ENCODE assay signal across 20 cellular contexts in the genomic region with DNA sequence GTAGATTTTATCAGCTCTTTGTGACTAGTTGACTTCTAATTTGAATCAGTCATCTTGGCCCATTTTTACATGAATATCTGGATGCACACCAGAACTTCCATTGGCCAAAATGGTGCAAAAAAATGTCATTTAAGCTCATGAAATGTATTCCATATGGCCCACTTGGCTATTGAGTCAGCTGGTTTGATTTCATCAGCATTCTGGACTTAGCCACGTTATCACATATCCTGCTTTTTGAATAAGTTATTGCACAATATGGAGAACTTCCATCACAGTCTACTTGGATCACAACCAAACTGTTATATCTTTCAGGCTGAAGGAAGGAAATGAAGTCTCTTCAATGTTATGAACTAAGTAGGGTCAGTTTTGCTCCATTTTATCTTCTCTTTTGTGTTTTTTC.
DNase-seq lines count a peak whose midpoint lies in the region; ATAC-seq, FAIRE-seq and TF ChIP-seq lines count a peak whose summit lies in the region.
"Had no signal": no experiment of that assay in that cellular context is flagged by ENCODE, and none has a peak within 500 bp of the region (broad histone marks: within the 10 kb centered on the region; RNA-seq: fewer than 3 reads in every experiment).

No MANE protein-coding gene starts in this region.

- ATAC-seq in Right ventricle myocardium inferior (peak; percentile 93), GM21360 (IDR thresholded peaks at IDR 0.05; ENCODE audit: unreplicated experiment) (no peak), GM19397 (IDR thresholded peaks at IDR 0.05; ENCODE audit: unreplicated experiment) (no peak)

- no peaks in the 10 kb centered on the region for H3K9me3 Mint-ChIP-seq in astrocyte (ENCODE audit: unreplicated experiment)

- no peak for FAIRE-seq in astrocyte (lab: Jason Lieb, UNC)
- FAIRE-seq: A204.1, GM12891 had no signal

- H2AFZ ChIP-seq in astrocyte (ENCODE audit: low read depth, low read length): no peak overlapping the region

- no peaks in the 10 kb centered on the region for H3K27me3 Mint-ChIP-seq in astrocyte (ENCODE audit: low read depth, unreplicated experiment)

- peaks cover 11% of the 10 kb centered on the region for H3K4me1 Mint-ChIP-seq in astrocyte (ENCODE audit: low read depth, unreplicated experiment)

- H3K4me1 ChIP-seq in left ventricle myocardium inferior (no peaks in the 10 kb centered on the region), astrocyte (ENCODE audit: insufficient read depth, low read length) (peaks cover 6% of the 10 kb centered on the region)
- H3K4me1 ChIP-seq: Caco-2, uterus had no signal

- no peak overlapping the region for H3K27ac Mint-ChIP-seq in astrocyte (ENCODE audit: unreplicated experiment)
- H3K27ac Mint-ChIP-seq: T-helper 2 cell treated with Interferon-gamma antibody and Interleukin-4, amounts not matched to agents 5 μg/mL and 100 μg/mL, for 36 hours had no signal

- H3K36me3 Mint-ChIP-seq in astrocyte (ENCODE audit: low read depth, unreplicated experiment): no peaks in the 10 kb centered on the region

- no peaks in the 10 kb centered on the region for H3K9me3 ChIP-seq in left ventricle myocardium inferior (replicated peaks)
- H3K9me3 ChIP-seq in astrocyte (ENCODE audit: insufficient read depth, low read depth, low read length): no peaks in the 10 kb centered on the region
- H3K9me3 ChIP-seq: Caco-2, uterus had no signal

- no peak overlapping the region for H3K4me3 ChIP-seq in left ventricle myocardium inferior
- H3K4me3 ChIP-seq in astrocyte (ENCODE audit: insufficient read depth, low read depth, low read length): no peak overlapping the region
- H3K4me3 ChIP-seq in skeletal muscle cell (ENCODE audit: low read depth, low read length): no peak overlapping the region
- H3K4me3 ChIP-seq: uterus had no signal

- no peak overlapping the region for H3K9ac ChIP-seq in astrocyte (ENCODE audit: low read length)

- H3K79me2 ChIP-seq in astrocyte (ENCODE audit: insufficient read depth, low read length): no peaks in the 10 kb centered on the region

- no peak overlapping the region for H3K4me2 ChIP-seq in astrocyte (ENCODE audit: low read length)

- H3K36me3 ChIP-seq in left ventricle myocardium inferior (no peaks in the 10 kb centered on the region), astrocyte (ENCODE audit: insufficient read depth, low read length) (no peaks in the 10 kb centered on the region)
- H3K36me3 ChIP-seq: uterus had no signal

- intact Hi-C loops in Right ventricle myocardium inferior (cut with DNase I) (no loop called here), left ventricle myocardium inferior (cut with micrococcal nuclease) (no loop called here)

- H4K20me1 ChIP-seq in astrocyte (ENCODE audit: insufficient read depth, low read length): no peaks in the 10 kb centered on the region

- H3K27ac ChIP-seq in left ventricle myocardium inferior (replicated peaks) (no peak overlapping the region), astrocyte (ENCODE audit: low read depth, low read length) (no peak overlapping the region)
- H3K27ac ChIP-seq: RWPE1, uterus had no signal

- H3K4me3 Mint-ChIP-seq in astrocyte (ENCODE audit: unreplicated experiment): no peak overlapping the region
- H3K4me3 Mint-ChIP-seq: T-helper 2 cell treated with Interferon-gamma antibody and Interleukin-4, amounts not matched to agents 5 μg/mL and 100 μg/mL, for 36 hours had no signal

- H3K27me3 ChIP-seq in left ventricle myocardium inferior (ENCODE audit: low read depth) (no peaks in the 10 kb centered on the region), astrocyte (ENCODE audit: insufficient read depth, low read length) (no peaks in the 10 kb centered on the region)
- H3K27me3 ChIP-seq: uterus had no signal

- no peak for DNase-seq in Right ventricle myocardium inferior (ENCODE audit: missing footprints)
- no peak for DNase-seq in left ventricle myocardium inferior
- peak; percentile 74 for DNase-seq in astrocyte (ENCODE audit: low read depth)
- peak; percentile 4 for DNase-seq in fibroblast of peridontal ligament (ENCODE audit: extremely low read depth)
- peak; percentile 90 for DNase-seq in skeletal muscle cell (ENCODE audit: low read depth)
- no peak for DNase-seq in superior temporal gyrus (ENCODE audit: extremely low spot score)
- DNase-seq: activated CD4-positive, CD25-positive, alpha-beta regulatory T cell treated with anti-CD3 and anti-CD28 coated beads, Interleukin-2, amount 50 U/mL, for 72 hours; activated CD8-positive, alpha-beta memory T cell treated with anti-CD3 and anti-CD28 coated beads, Interleukin-2, amount 50 U/mL, for 4 hours; activated gamma-delta T cell treated with Interleukin-2 at 50 U/mL for 16 hours; Caco-2; foreskin melanocyte; NCI-H1417 treated with DMSO at 0.1 percent for 48 hours; NK-92 treated with Interleukin-12 subunit alpha and Interleukin-12 subunit beta, amount 100 ng/mL, for 24 hours; uterus had no signal

- TF ChIP-seq CTCF in left ventricle myocardium inferior (IDR thresholded peaks at IDR 0.05; ENCODE audit: borderline replicate concordance): no peak
- TF ChIP-seq CTCF in astrocyte (IDR thresholded peaks at IDR 0.05; ENCODE audit: insufficient read depth, low read depth, low read length): no peak

Comparison
In these comparisons a context has a peak if more than half of its experiments do, and no peak if none do; other contexts are left out.
1. DNase-seq: peak in astrocyte (single experiment), fibroblast of peridontal ligament (single experiment) and skeletal muscle cell (single experiment); none in Right ventricle myocardium inferior (single experiment), left ventricle myocardium inferior (single experiment) and superior temporal gyrus (single experiment).